1 cellular context compared by ENCODE assay signal in genomic region chr15:89442155-89442554, GRCh38.
TF ChIP-seq lines count a peak whose summit lies in the region.

No MANE protein-coding gene starts in this region.

TF ChIP-seq in GM23338, 12 proteins besides CTCF, POLR2A, EP300 and RAD21:
- TF ChIP-seq, protein P1, sequence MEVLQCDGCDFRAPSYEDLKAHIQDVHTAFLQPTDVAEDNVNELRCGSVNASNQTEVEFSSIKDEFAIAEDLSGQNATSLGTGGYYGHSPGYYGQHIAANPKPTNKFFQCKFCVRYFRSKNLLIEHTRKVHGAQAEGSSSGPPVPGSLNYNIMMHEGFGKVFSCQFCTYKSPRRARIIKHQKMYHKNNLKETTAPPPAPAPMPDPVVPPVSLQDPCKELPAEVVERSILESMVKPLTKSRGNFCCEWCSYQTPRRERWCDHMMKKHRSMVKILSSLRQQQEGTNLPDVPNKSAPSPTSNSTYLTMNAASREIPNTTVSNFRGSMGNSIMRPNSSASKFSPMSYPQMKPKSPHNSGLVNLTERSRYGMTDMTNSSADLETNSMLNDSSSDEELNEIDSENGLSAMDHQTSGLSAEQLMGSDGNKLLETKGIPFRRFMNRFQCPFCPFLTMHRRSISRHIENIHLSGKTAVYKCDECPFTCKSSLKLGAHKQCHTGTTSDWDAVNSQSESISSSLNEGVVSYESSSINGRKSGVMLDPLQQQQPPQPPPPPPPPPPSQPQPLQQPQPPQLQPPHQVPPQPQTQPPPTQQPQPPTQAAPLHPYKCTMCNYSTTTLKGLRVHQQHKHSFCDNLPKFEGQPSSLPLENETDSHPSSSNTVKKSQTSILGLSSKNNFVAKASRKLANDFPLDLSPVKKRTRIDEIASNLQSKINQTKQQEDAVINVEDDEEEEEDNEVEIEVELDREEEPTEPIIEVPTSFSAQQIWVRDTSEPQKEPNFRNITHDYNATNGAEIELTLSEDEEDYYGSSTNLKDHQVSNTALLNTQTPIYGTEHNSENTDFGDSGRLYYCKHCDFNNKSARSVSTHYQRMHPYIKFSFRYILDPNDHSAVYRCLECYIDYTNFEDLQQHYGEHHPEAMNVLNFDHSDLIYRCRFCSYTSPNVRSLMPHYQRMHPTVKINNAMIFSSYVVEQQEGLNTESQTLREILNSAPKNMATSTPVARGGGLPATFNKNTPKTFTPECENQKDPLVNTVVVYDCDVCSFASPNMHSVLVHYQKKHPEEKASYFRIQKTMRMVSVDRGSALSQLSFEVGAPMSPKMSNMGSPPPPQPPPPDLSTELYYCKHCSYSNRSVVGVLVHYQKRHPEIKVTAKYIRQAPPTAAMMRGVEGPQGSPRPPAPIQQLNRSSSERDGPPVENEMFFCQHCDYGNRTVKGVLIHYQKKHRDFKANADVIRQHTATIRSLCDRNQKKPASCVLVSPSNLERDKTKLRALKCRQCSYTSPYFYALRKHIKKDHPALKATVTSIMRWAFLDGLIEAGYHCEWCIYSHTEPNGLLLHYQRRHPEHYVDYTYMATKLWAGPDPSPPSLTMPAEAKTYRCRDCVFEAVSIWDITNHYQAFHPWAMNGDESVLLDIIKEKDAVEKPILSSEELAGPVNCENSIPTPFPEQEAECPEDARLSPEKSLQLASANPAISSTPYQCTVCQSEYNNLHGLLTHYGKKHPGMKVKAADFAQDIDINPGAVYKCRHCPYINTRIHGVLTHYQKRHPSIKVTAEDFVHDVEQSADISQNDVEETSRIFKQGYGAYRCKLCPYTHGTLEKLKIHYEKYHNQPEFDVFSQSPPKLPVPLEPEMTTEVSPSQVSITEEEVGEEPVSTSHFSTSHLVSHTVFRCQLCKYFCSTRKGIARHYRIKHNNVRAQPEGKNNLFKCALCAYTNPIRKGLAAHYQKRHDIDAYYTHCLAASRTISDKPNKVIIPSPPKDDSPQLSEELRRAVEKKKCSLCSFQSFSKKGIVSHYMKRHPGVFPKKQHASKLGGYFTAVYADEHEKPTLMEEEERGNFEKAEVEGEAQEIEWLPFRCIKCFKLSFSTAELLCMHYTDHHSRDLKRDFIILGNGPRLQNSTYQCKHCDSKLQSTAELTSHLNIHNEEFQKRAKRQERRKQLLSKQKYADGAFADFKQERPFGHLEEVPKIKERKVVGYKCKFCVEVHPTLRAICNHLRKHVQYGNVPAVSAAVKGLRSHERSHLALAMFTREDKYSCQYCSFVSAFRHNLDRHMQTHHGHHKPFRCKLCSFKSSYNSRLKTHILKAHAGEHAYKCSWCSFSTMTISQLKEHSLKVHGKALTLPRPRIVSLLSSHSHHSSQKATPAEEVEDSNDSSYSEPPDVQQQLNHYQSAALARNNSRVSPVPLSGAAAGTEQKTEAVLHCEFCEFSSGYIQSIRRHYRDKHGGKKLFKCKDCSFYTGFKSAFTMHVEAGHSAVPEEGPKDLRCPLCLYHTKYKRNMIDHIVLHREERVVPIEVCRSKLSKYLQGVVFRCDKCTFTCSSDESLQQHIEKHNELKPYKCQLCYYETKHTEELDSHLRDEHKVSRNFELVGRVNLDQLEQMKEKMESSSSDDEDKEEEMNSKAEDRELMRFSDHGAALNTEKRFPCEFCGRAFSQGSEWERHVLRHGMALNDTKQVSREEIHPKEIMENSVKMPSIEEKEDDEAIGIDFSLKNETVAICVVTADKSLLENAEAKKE (CRISPR knock-in tag; IDR thresholded peaks at IDR 0.05), result no peak
- TF ChIP-seq ZNF331 (CRISPR knock-in tag; IDR thresholded peaks at IDR 0.05; ENCODE audit: low read depth) (no peak), NANOG (IDR thresholded peaks at IDR 0.05; ENCODE audit: borderline replicate concordance) (no peak), POLR2AphosphoS5 (IDR thresholded peaks at IDR 0.05; ENCODE audit: low read depth) (no peak), CREB1 (CRISPR knock-in tag; IDR thresholded peaks at IDR 0.05; ENCODE audit: low read depth) (no peak), EZH2phosphoT487 (IDR thresholded peaks at IDR 0.05; ENCODE audit: unreplicated experiment) (no peak), EZH2 (IDR thresholded peaks at IDR 0.05; ENCODE audit: low read depth, unreplicated experiment) (no peak), JUNB (IDR thresholded peaks at IDR 0.05; ENCODE audit: unreplicated experiment) (no peak), STAT1 (IDR thresholded peaks at IDR 0.05; ENCODE audit: unreplicated experiment) (no peak), ZNF114 (CRISPR knock-in tag; IDR thresholded peaks at IDR 0.05) (no peak)
- TF ChIP-seq, protein P2, sequence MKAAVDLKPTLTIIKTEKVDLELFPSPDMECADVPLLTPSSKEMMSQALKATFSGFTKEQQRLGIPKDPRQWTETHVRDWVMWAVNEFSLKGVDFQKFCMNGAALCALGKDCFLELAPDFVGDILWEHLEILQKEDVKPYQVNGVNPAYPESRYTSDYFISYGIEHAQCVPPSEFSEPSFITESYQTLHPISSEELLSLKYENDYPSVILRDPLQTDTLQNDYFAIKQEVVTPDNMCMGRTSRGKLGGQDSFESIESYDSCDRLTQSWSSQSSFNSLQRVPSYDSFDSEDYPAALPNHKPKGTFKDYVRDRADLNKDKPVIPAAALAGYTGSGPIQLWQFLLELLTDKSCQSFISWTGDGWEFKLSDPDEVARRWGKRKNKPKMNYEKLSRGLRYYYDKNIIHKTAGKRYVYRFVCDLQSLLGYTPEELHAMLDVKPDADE (IDR thresholded peaks at IDR 0.05), result no peak
- TF ChIP-seq, protein P3, sequence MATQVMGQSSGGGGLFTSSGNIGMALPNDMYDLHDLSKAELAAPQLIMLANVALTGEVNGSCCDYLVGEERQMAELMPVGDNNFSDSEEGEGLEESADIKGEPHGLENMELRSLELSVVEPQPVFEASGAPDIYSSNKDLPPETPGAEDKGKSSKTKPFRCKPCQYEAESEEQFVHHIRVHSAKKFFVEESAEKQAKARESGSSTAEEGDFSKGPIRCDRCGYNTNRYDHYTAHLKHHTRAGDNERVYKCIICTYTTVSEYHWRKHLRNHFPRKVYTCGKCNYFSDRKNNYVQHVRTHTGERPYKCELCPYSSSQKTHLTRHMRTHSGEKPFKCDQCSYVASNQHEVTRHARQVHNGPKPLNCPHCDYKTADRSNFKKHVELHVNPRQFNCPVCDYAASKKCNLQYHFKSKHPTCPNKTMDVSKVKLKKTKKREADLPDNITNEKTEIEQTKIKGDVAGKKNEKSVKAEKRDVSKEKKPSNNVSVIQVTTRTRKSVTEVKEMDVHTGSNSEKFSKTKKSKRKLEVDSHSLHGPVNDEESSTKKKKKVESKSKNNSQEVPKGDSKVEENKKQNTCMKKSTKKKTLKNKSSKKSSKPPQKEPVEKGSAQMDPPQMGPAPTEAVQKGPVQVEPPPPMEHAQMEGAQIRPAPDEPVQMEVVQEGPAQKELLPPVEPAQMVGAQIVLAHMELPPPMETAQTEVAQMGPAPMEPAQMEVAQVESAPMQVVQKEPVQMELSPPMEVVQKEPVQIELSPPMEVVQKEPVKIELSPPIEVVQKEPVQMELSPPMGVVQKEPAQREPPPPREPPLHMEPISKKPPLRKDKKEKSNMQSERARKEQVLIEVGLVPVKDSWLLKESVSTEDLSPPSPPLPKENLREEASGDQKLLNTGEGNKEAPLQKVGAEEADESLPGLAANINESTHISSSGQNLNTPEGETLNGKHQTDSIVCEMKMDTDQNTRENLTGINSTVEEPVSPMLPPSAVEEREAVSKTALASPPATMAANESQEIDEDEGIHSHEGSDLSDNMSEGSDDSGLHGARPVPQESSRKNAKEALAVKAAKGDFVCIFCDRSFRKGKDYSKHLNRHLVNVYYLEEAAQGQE (IDR thresholded peaks at IDR 0.05; ENCODE audit: unreplicated experiment), result no peak
